ENCODE assay signal across 17 cellular contexts in genomic region chr6:168870982-168871381, GRCh38.
DNase-seq lines count a peak whose midpoint lies in the region; ATAC-seq and TF ChIP-seq lines count a peak whose summit lies in the region.
"Had no signal": no experiment of that assay in that cellular context is flagged by ENCODE, and none has a peak within 500 bp of the region (broad histone marks: within the 10 kb centered on the region; RNA-seq: fewer than 3 reads in every experiment).

No MANE protein-coding gene starts in this region.

- DNase-seq in NCI-H1417 (lab: John Stamatoyannopoulos, UW) (peak in 2 of 3 experiments; percentile 76 to 86), NCI-H1417 treated with DMSO at 0.1 percent for 48 hours (lab: John Stamatoyannopoulos, UW) (no peak), NCI-H146 (lab: John Stamatoyannopoulos, UW) (peak; percentile 90), NCI-H774 (lab: John Stamatoyannopoulos, UW) (peak; percentile 42), progenitor cell of endocrine pancreas (ENCODE audit: low spot score, unreplicated experiment) (no peak)
- DNase-seq in activated T-cell treated with anti-CD3 and anti-CD28 coated beads, Interleukin-2, amount 50 U/mL, for 4 hours = no peak
- DNase-seq: CD8-positive, alpha-beta T cell; COR-L47; DMS 273 treated with DMSO at 0.1 percent for 48 hours; DMS79; GDM1; HCEC 1CT had no signal

- peaks cover 19% of the 10 kb centered on the region for H3K27me3 Mint-ChIP-seq in progenitor cell of endocrine pancreas
- no peaks in the 10 kb centered on the region for H3K27me3 Mint-ChIP-seq in activated T-cell treated with anti-CD3 and anti-CD28 coated beads, Interleukin-2, amount 50 U/mL, for 4 hours (ENCODE audit: low read depth)

- H3K4me3 Mint-ChIP-seq in progenitor cell of endocrine pancreas (ENCODE audit: low read depth) = no peak overlapping the region
- no peak overlapping the region for H3K4me3 Mint-ChIP-seq in activated T-cell treated with anti-CD3 and anti-CD28 coated beads, Interleukin-2, amount 50 U/mL, for 4 hours
- H3K4me3 Mint-ChIP-seq: B cell; CD8-positive, alpha-beta T cell; GM23338; IgD-negative memory B cell had no signal

- TF ChIP-seq CTCF in progenitor cell of endocrine pancreas (IDR thresholded peaks at IDR 0.05; ENCODE audit: unreplicated experiment) = no peak

- H3K27ac Mint-ChIP-seq in progenitor cell of endocrine pancreas = peak overlapping the region; percentile 71
- H3K27ac Mint-ChIP-seq: B cell; CD8-positive, alpha-beta T cell; GM23338; IgD-negative memory B cell had no signal

- no peaks in the 10 kb centered on the region for H3K9me3 Mint-ChIP-seq in progenitor cell of endocrine pancreas (ENCODE audit: low read depth)
- H3K9me3 Mint-ChIP-seq in activated T-cell treated with anti-CD3 and anti-CD28 coated beads, Interleukin-2, amount 50 U/mL, for 4 hours = no peaks in the 10 kb centered on the region
- H3K9me3 Mint-ChIP-seq: CD8-positive, alpha-beta T cell; GM23338 had no signal

- peaks cover 5% of the 10 kb centered on the region for H3K4me1 Mint-ChIP-seq in progenitor cell of endocrine pancreas (ENCODE audit: low read depth)
- H3K4me1 Mint-ChIP-seq in activated T-cell treated with anti-CD3 and anti-CD28 coated beads, Interleukin-2, amount 50 U/mL, for 4 hours (ENCODE audit: low read depth) = no peaks in the 10 kb centered on the region
- H3K4me1 Mint-ChIP-seq: B cell had no signal

- no peak for ATAC-seq in activated T-cell treated with anti-CD3 and anti-CD28 coated beads, Interleukin-2, amount 50 U/mL, for 4 hours
- no peak for ATAC-seq in HG03378 (IDR thresholded peaks at IDR 0.05; ENCODE audit: unreplicated experiment)
- ATAC-seq: CD8-positive, alpha-beta T cell; HepG2 had no signal

- H3K36me3 Mint-ChIP-seq in progenitor cell of endocrine pancreas (ENCODE audit: insufficient read depth) = no peaks in the 10 kb centered on the region
- H3K36me3 Mint-ChIP-seq in activated T-cell treated with anti-CD3 and anti-CD28 coated beads, Interleukin-2, amount 50 U/mL, for 4 hours (ENCODE audit: insufficient read depth) = no peaks in the 10 kb centered on the region
- H3K36me3 Mint-ChIP-seq: CD8-positive, alpha-beta T cell had no signal

Comparison
In these comparisons a context has a peak if more than half of its experiments do, and no peak if none do; other contexts are left out.
1. DNase-seq: peak in NCI-H1417 (2 of 3), NCI-H146 (single experiment) and NCI-H774 (single experiment); none in NCI-H1417 treated with DMSO at 0.1 percent for 48 hours (single experiment), progenitor cell of endocrine pancreas (single experiment) and activated T-cell treated with anti-CD3 and anti-CD28 coated beads, Interleukin-2, amount 50 U/mL, for 4 hours (single experiment).